In the genomic region with DNA sequence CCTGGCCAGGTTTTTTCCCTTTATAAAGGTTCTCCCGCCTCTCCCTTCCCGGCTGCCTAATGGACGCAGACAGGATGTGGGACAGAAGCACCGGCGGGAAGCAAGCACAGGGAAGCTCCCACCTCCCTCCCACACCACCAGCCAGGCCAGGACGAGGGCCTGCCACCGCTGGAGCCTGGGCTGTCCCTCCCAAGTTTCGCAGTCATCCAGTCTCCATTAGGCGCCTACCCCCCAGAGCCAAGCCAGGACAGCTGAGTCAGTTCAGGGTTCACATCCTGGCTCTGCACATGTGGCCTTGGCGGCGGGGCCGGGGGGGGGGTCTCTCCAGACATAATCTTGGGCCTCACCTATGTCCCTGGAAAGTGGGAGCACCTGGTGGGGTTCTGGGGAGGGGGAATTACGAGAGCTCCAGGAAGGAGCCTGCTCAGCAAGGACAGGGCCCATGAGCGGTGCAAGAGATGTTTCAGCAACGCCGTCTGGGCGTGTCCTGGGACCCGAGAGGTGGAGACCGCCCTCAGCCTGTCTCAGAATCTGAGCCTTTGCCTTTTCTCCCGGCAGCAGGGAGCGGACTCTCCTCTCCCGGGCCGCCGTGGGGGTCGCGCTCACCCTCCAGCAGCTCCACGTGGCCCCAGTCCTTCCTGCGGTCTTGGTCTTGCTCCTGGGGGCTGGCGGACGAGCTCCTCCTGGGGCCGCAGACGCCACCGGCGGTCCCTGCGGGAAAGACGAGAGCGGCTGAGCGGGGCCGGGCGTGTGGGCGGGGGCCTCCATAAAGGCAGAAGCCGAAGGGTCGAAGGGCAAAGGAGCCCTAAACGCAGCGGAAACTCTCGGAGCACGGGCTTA, we compare ENCODE assay signal across 1 cellular context.
TF ChIP-seq lines count a peak whose summit lies in the region.

No MANE protein-coding gene starts in this region.

TF ChIP-seq in HepG2, 621 proteins besides CTCF, POLR2A, EP300 and RAD21 (continued from another document and continues in another):
- TF ChIP-seq ZNF619 (CRISPR knock-in tag; IDR thresholded peaks at IDR 0.05), result no peak
- no peak for TF ChIP-seq TARDBP (CRISPR knock-in tag; IDR thresholded peaks at IDR 0.05)
- no peak for TF ChIP-seq CBX2 (IDR thresholded peaks at IDR 0.05; ENCODE audit: low read depth, low read length)
- TF ChIP-seq CBX2 (CRISPR knock-in tag; IDR thresholded peaks at IDR 0.05; ENCODE audit: low read depth), result no peak
- TF ChIP-seq ZNF430 (CRISPR knock-in tag; IDR thresholded peaks at IDR 0.05), result no peak
- TF ChIP-seq, protein P1, sequence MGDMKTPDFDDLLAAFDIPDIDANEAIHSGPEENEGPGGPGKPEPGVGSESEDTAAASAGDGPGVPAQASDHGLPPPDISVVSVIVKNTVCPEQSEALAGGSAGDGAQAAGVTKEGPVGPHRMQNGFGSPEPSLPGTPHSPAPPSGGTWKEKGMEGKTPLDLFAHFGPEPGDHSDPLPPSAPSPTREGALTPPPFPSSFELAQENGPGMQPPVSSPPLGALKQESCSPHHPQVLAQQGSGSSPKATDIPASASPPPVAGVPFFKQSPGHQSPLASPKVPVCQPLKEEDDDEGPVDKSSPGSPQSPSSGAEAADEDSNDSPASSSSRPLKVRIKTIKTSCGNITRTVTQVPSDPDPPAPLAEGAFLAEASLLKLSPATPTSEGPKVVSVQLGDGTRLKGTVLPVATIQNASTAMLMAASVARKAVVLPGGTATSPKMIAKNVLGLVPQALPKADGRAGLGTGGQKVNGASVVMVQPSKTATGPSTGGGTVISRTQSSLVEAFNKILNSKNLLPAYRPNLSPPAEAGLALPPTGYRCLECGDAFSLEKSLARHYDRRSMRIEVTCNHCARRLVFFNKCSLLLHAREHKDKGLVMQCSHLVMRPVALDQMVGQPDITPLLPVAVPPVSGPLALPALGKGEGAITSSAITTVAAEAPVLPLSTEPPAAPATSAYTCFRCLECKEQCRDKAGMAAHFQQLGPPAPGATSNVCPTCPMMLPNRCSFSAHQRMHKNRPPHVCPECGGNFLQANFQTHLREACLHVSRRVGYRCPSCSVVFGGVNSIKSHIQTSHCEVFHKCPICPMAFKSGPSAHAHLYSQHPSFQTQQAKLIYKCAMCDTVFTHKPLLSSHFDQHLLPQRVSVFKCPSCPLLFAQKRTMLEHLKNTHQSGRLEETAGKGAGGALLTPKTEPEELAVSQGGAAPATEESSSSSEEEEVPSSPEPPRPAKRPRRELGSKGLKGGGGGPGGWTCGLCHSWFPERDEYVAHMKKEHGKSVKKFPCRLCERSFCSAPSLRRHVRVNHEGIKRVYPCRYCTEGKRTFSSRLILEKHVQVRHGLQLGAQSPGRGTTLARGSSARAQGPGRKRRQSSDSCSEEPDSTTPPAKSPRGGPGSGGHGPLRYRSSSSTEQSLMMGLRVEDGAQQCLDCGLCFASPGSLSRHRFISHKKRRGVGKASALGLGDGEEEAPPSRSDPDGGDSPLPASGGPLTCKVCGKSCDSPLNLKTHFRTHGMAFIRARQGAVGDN (CRISPR knock-in tag; IDR thresholded peaks at IDR 0.05), result peak; percentile 61
- TF ChIP-seq MED13 (CRISPR knock-in tag; IDR thresholded peaks at IDR 0.05), result no peak
- peak; percentile 14; the same call in 1 of the 2 replicates for TF ChIP-seq ZNF773 (CRISPR knock-in tag; IDR thresholded peaks at IDR 0.05; ENCODE audit: borderline replicate concordance)
- TF ChIP-seq, protein P2, sequence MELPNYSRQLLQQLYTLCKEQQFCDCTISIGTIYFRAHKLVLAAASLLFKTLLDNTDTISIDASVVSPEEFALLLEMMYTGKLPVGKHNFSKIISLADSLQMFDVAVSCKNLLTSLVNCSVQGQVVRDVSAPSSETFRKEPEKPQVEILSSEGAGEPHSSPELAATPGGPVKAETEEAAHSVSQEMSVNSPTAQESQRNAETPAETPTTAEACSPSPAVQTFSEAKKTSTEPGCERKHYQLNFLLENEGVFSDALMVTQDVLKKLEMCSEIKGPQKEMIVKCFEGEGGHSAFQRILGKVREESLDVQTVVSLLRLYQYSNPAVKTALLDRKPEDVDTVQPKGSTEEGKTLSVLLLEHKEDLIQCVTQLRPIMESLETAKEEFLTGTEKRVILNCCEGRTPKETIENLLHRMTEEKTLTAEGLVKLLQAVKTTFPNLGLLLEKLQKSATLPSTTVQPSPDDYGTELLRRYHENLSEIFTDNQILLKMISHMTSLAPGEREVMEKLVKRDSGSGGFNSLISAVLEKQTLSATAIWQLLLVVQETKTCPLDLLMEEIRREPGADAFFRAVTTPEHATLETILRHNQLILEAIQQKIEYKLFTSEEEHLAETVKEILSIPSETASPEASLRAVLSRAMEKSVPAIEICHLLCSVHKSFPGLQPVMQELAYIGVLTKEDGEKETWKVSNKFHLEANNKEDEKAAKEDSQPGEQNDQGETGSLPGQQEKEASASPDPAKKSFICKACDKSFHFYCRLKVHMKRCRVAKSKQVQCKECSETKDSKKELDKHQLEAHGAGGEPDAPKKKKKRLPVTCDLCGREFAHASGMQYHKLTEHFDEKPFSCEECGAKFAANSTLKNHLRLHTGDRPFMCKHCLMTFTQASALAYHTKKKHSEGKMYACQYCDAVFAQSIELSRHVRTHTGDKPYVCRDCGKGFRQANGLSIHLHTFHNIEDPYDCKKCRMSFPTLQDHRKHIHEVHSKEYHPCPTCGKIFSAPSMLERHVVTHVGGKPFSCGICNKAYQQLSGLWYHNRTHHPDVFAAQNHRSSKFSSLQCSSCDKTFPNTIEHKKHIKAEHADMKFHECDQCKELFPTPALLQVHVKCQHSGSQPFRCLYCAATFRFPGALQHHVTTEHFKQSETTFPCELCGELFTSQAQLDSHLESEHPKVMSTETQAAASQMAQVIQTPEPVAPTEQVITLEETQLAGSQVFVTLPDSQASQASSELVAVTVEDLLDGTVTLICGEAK (IDR thresholded peaks at IDR 0.05), result no peak
- TF ChIP-seq, protein P2 (CRISPR knock-in tag; IDR thresholded peaks at IDR 0.05), result peak; percentile 24; the same call in 1 of the 2 replicates
- no peak for TF ChIP-seq KDM5B (CRISPR knock-in tag; IDR thresholded peaks at IDR 0.05; ENCODE audit: borderline replicate concordance)
- TF ChIP-seq NCOA1 (CRISPR knock-in tag; IDR thresholded peaks at IDR 0.05), result no peak
- TF ChIP-seq ZNF20 (CRISPR knock-in tag; IDR thresholded peaks at IDR 0.05), result 0 out of 2 replicates have a peak, but pooled peaks have one; percentile 8
- TF ChIP-seq ZNF496 (CRISPR knock-in tag; IDR thresholded peaks at IDR 0.05; ENCODE audit: insufficient replicate concordance), result no peak
- TF ChIP-seq, protein P3, sequence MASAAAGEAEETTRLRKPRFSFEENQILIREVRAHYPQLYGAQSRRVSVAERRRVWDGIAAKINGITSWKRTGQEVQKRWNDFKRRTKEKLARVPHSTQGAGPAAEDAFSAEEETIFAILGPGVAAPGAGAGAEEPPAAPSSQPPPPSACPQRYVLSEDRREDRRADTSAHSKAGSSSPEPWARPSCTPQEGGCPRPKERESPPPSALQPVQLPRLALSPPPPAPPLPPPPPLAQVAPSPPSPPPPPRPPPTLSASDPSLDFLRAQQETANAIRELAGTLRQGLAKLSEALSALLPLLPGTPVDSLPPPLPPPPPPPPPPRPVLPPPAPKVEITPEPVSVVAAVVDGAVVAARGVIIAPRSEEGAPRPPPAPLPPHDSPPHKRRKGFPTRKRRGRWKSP (CRISPR knock-in tag; IDR thresholded peaks at IDR 0.05), result peak; percentile 35; the same call in 1 of the 2 replicates
- peak; percentile 59; the same call in 1 of the 2 replicates for TF ChIP-seq MYC (CRISPR knock-in tag; IDR thresholded peaks at IDR 0.05; ENCODE audit: borderline replicate concordance)
- TF ChIP-seq YEATS4 (CRISPR knock-in tag; IDR thresholded peaks at IDR 0.05; ENCODE audit: borderline replicate concordance), result no peak
- TF ChIP-seq RARA (CRISPR knock-in tag; IDR thresholded peaks at IDR 0.05), result no peak
- TF ChIP-seq, protein P4, sequence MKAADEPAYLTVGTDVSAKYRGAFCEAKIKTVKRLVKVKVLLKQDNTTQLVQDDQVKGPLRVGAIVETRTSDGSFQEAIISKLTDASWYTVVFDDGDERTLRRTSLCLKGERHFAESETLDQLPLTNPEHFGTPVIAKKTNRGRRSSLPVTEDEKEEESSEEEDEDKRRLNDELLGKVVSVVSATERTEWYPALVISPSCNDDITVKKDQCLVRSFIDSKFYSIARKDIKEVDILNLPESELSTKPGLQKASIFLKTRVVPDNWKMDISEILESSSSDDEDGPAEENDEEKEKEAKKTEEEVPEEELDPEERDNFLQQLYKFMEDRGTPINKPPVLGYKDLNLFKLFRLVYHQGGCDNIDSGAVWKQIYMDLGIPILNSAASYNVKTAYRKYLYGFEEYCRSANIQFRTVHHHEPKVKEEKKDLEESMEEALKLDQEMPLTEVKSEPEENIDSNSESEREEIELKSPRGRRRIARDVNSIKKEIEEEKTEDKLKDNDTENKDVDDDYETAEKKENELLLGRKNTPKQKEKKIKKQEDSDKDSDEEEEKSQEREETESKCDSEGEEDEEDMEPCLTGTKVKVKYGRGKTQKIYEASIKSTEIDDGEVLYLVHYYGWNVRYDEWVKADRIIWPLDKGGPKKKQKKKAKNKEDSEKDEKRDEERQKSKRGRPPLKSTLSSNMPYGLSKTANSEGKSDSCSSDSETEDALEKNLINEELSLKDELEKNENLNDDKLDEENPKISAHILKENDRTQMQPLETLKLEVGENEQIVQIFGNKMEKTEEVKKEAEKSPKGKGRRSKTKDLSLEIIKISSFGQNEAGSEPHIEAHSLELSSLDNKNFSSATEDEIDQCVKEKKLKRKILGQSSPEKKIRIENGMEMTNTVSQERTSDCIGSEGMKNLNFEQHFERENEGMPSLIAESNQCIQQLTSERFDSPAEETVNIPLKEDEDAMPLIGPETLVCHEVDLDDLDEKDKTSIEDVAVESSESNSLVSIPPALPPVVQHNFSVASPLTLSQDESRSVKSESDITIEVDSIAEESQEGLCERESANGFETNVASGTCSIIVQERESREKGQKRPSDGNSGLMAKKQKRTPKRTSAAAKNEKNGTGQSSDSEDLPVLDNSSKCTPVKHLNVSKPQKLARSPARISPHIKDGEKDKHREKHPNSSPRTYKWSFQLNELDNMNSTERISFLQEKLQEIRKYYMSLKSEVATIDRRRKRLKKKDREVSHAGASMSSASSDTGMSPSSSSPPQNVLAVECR (CRISPR knock-in tag; IDR thresholded peaks at IDR 0.05; ENCODE audit: borderline replicate concordance), result peak; percentile 7; the same call in 1 of the 2 replicates
- TF ChIP-seq NR1H2 (CRISPR knock-in tag; IDR thresholded peaks at IDR 0.05; ENCODE audit: borderline replicate concordance, low read depth), result no peak
- 0 out of 2 replicates have a peak, but pooled peaks have one; percentile 20 for TF ChIP-seq POGZ (CRISPR knock-in tag; IDR thresholded peaks at IDR 0.05)
- TF ChIP-seq, protein P5, sequence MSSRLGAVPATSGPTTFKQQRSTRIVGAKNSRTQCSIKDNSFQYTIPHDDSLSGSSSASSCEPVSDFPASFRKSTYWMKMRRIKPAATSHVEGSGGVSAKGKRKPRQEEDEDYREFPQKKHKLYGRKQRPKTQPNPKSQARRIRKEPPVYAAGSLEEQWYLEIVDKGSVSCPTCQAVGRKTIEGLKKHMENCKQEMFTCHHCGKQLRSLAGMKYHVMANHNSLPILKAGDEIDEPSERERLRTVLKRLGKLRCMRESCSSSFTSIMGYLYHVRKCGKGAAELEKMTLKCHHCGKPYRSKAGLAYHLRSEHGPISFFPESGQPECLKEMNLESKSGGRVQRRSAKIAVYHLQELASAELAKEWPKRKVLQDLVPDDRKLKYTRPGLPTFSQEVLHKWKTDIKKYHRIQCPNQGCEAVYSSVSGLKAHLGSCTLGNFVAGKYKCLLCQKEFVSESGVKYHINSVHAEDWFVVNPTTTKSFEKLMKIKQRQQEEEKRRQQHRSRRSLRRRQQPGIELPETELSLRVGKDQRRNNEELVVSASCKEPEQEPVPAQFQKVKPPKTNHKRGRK (CRISPR knock-in tag; IDR thresholded peaks at IDR 0.05), result no peak
- no peak for TF ChIP-seq SNRNP70 (IDR thresholded peaks at IDR 0.05; ENCODE audit: low read depth, low read length)
- TF ChIP-seq ZC3H4 (CRISPR knock-in tag; IDR thresholded peaks at IDR 0.05; ENCODE audit: borderline replicate concordance), result peak; percentile 35; the same call in 1 of the 2 replicates
- TF ChIP-seq, protein P6, sequence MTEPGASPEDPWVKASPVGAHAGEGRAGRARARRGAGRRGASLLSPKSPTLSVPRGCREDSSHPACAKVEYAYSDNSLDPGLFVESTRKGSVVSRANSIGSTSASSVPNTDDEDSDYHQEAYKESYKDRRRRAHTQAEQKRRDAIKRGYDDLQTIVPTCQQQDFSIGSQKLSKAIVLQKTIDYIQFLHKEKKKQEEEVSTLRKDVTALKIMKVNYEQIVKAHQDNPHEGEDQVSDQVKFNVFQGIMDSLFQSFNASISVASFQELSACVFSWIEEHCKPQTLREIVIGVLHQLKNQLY (CRISPR knock-in tag; IDR thresholded peaks at IDR 0.05), result no peak
- TF ChIP-seq ZNF629 (CRISPR knock-in tag; conservative IDR thresholded peaks at IDR 0.05), result peak; percentile 79
- peak; percentile 50 for TF ChIP-seq HNRNPLL (IDR thresholded peaks at IDR 0.05; ENCODE audit: low read depth, low read length, poor library complexity, severe bottlenecking)
- no peak for TF ChIP-seq REL (CRISPR knock-in tag; conservative IDR thresholded peaks at IDR 0.05)
- TF ChIP-seq ARNT2 (CRISPR knock-in tag; IDR thresholded peaks at IDR 0.05; ENCODE audit: low read depth), result no peak; the same call in 1 of the 2 replicates
- TF ChIP-seq, protein P7, sequence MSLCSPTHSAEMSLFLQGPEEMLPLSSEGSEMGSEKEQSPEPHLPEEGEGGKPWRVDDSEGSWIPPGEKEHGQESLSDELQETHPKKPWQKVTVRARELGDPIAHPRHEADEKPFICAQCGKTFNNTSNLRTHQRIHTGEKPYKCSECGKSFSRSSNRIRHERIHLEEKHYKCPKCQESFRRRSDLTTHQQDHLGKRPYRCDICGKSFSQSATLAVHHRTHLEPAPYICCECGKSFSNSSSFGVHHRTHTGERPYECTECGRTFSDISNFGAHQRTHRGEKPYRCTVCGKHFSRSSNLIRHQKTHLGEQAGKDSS (CRISPR knock-in tag; IDR thresholded peaks at IDR 0.05; ENCODE audit: borderline replicate concordance, low read depth), result no peak
- TF ChIP-seq ISL2 (CRISPR knock-in tag; IDR thresholded peaks at IDR 0.05), result no peak
- TF ChIP-seq MEIS1 (CRISPR knock-in tag; IDR thresholded peaks at IDR 0.05; ENCODE audit: borderline replicate concordance), result no peak
